In the genomic region with DNA sequence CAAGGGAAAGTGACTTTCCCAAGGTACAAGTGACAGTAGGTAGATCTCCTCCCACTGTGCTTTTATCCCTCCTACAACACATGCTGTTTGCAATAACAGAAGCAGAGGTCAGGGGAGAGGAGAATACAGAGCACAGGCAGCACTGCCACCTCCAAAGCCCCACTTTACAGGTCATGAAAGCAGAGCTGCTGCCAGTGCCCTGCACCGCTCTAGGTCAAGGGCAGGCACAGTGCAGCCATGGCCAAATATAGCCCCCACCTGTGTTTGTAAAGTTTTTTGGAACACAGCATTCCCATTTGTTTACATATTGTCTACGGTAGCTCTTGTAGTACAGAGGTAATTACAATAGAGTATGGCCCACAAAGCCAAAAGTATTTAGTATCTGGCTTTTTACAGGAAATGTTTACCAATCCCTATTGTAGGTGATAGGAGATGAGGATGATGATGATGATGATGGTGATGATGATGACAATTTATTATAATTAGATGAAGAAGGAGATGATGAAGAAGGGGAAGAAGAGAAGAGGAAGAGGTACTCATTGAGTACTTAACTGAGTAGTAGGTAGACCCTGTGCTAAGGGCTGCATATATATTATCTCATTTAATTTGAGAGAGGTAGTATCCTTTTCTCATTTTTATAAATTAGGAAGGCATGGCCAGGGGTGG, we compare ENCODE assay signal across 1 cellular context.
TF ChIP-seq lines count a peak whose summit lies in the region.

No MANE protein-coding gene starts in this region.

TF ChIP-seq in HepG2, 621 proteins besides CTCF, POLR2A, EP300 and RAD21 (continued from another document and continues in another):
- TF ChIP-seq ZNF75D (CRISPR knock-in tag; IDR thresholded peaks at IDR 0.05; ENCODE audit: borderline replicate concordance) (no peak), SNAPC2 (CRISPR knock-in tag; IDR thresholded peaks at IDR 0.05) (no peak), ZNF280B (CRISPR knock-in tag; IDR thresholded peaks at IDR 0.05; ENCODE audit: borderline replicate concordance) (no peak), ZNF792 (CRISPR knock-in tag; IDR thresholded peaks at IDR 0.05) (no peak), ZBTB21 (CRISPR knock-in tag; IDR thresholded peaks at IDR 0.05) (no peak), ZMAT3 (CRISPR knock-in tag; conservative IDR thresholded peaks at IDR 0.05) (no peak), USF2 (IDR thresholded peaks at IDR 0.05; ENCODE audit: low read depth, low read length) (no peak), USF2 (CRISPR knock-in tag; IDR thresholded peaks at IDR 0.05; ENCODE audit: borderline replicate concordance) (peak; percentile 37; the same call in 1 of the 2 replicates), EED (CRISPR knock-in tag; IDR thresholded peaks at IDR 0.05) (no peak), REL (CRISPR knock-in tag; conservative IDR thresholded peaks at IDR 0.05) (no peak), ZNF20 (CRISPR knock-in tag; IDR thresholded peaks at IDR 0.05) (no peak), ZNF589 (CRISPR knock-in tag; conservative IDR thresholded peaks at IDR 0.05) (no peak), PHF20 (CRISPR knock-in tag; IDR thresholded peaks at IDR 0.05) (no peak), ZNF160 (CRISPR knock-in tag; IDR thresholded peaks at IDR 0.05) (no peak), RXRB (CRISPR knock-in tag; IDR thresholded peaks at IDR 0.05; ENCODE audit: borderline replicate concordance) (0 out of 2 replicates have a peak, but pooled peaks have one; percentile 47), THYN1 (CRISPR knock-in tag; IDR thresholded peaks at IDR 0.05; ENCODE audit: borderline replicate concordance, low read depth) (no peak), POLR2AphosphoS2 (IDR thresholded peaks at IDR 0.05; ENCODE audit: low read depth, low read length) (no peak), PAXIP1 (CRISPR knock-in tag; conservative IDR thresholded peaks at IDR 0.05) (no peak), ZNF136 (CRISPR knock-in tag; IDR thresholded peaks at IDR 0.05; ENCODE audit: low read depth) (no peak), ZNF431 (CRISPR knock-in tag; IDR thresholded peaks at IDR 0.05; ENCODE audit: borderline replicate concordance, low read depth) (no peak), ZBTB1 (CRISPR knock-in tag; IDR thresholded peaks at IDR 0.05; ENCODE audit: borderline replicate concordance) (no peak), MEF2D (CRISPR knock-in tag; IDR thresholded peaks at IDR 0.05) (peak; percentile 78; the same call in 1 of the 2 replicates), ZNF547 (CRISPR knock-in tag; IDR thresholded peaks at IDR 0.05) (no peak), SRSF1 (optimal IDR thresholded peaks at IDR 0.05; ENCODE audit: low read depth, low read length) (no peak), ZNF44 (CRISPR knock-in tag; IDR thresholded peaks at IDR 0.05) (no peak), ZNF883 (CRISPR knock-in tag; IDR thresholded peaks at IDR 0.05; ENCODE audit: not compliant biosample characterization) (no peak), SAFB2 (CRISPR knock-in tag; IDR thresholded peaks at IDR 0.05; ENCODE audit: borderline replicate concordance, low read depth) (no peak), CENPT (CRISPR knock-in tag; IDR thresholded peaks at IDR 0.05; ENCODE audit: low read depth) (no peak), ARID5B (CRISPR knock-in tag; IDR thresholded peaks at IDR 0.05) (peak; percentile 48), ETS1 (CRISPR knock-in tag; IDR thresholded peaks at IDR 0.05) (no peak), PITX1 (CRISPR knock-in tag; IDR thresholded peaks at IDR 0.05) (0 out of 2 replicates have a peak, but pooled peaks have one; percentile 35), ZNF556 (CRISPR knock-in tag; IDR thresholded peaks at IDR 0.05; ENCODE audit: borderline replicate concordance) (no peak), TMF1 (CRISPR knock-in tag; IDR thresholded peaks at IDR 0.05; ENCODE audit: low read depth) (no peak), ARID2 (CRISPR knock-in tag; IDR thresholded peaks at IDR 0.05; ENCODE audit: borderline replicate concordance) (no peak), ZXDC (CRISPR knock-in tag; IDR thresholded peaks at IDR 0.05) (no peak), ARNT2 (CRISPR knock-in tag; IDR thresholded peaks at IDR 0.05; ENCODE audit: low read depth) (no peak), ZNF878 (CRISPR knock-in tag; IDR thresholded peaks at IDR 0.05) (no peak), ESRRA (CRISPR knock-in tag; IDR thresholded peaks at IDR 0.05; ENCODE audit: low read depth) (0 out of 2 replicates have a peak, but pooled peaks have one; percentile 24), ZNF33B (CRISPR knock-in tag; IDR thresholded peaks at IDR 0.05) (no peak)
- TF ChIP-seq, protein P1, sequence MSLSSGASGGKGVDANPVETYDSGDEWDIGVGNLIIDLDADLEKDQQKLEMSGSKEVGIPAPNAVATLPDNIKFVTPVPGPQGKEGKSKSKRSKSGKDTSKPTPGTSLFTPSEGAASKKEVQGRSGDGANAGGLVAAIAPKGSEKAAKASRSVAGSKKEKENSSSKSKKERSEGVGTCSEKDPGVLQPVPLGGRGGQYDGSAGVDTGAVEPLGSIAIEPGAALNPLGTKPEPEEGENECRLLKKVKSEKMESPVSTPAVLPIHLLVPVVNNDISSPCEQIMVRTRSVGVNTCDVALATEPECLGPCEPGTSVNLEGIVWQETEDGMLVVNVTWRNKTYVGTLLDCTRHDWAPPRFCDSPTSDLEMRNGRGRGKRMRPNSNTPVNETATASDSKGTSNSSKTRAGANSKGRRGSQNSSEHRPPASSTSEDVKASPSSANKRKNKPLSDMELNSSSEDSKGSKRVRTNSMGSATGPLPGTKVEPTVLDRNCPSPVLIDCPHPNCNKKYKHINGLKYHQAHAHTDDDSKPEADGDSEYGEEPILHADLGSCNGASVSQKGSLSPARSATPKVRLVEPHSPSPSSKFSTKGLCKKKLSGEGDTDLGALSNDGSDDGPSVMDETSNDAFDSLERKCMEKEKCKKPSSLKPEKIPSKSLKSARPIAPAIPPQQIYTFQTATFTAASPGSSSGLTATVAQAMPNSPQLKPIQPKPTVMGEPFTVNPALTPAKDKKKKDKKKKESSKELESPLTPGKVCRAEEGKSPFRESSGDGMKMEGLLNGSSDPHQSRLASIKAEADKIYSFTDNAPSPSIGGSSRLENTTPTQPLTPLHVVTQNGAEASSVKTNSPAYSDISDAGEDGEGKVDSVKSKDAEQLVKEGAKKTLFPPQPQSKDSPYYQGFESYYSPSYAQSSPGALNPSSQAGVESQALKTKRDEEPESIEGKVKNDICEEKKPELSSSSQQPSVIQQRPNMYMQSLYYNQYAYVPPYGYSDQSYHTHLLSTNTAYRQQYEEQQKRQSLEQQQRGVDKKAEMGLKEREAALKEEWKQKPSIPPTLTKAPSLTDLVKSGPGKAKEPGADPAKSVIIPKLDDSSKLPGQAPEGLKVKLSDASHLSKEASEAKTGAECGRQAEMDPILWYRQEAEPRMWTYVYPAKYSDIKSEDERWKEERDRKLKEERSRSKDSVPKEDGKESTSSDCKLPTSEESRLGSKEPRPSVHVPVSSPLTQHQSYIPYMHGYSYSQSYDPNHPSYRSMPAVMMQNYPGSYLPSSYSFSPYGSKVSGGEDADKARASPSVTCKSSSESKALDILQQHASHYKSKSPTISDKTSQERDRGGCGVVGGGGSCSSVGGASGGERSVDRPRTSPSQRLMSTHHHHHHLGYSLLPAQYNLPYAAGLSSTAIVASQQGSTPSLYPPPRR (CRISPR knock-in tag; IDR thresholded peaks at IDR 0.05; ENCODE audit: borderline replicate concordance) = no peak
